1 cellular context compared by ENCODE assay signal in genomic region chr1:149888999-149889289, GRCh38.
TF ChIP-seq lines count a peak whose summit lies in the region.

No MANE protein-coding gene starts in this region.

TF ChIP-seq in K562, 482 proteins besides CTCF, POLR2A, EP300 and RAD21 (continued from another document):
- no peak for TF ChIP-seq ZNF280A (IDR thresholded peaks at IDR 0.05; ENCODE audit: low read depth, partially characterized antibody)
- TF ChIP-seq NCOA2 (IDR thresholded peaks at IDR 0.05; ENCODE audit: partially characterized antibody in 2 of 2) = no peak
- TF ChIP-seq CHD1 (IDR thresholded peaks at IDR 0.05; ENCODE audit: low read length) = no peak
- TF ChIP-seq HBP1 (CRISPR knock-in tag; IDR thresholded peaks at IDR 0.05) = no peak
- no peak for TF ChIP-seq GTF2B (IDR thresholded peaks at IDR 0.05; ENCODE audit: extremely low read depth, insufficient read length)
